In the genomic region with DNA sequence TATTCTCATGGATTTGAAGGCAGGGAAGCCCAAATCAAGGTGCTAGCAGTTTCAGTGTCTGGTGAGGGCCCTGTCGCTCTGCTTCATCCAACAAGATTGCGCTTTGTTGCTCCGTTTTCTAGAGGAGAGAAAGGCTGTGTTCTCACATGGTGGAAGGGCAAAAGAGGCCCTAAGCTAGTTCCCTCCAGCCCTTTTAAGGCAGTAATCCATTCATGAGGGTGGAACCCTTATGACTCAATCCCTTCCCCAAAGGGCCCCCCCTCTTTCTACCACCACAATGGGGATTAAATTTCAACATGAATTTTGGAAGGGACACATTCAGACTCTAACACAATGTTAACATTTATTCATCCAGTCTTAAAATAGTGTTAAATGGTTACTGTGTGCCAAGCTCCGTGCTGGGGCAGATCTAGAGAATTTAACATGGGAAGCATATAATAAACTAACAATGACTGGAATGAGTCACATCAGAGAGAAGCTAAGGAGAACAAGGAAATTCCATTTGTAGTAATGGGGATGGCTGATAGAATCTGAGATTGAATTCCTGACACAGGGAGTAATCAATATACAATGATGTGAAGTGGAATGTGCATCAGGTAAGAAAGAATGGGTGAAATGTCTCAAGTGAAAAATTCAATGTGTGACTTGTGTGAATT, we compare ENCODE assay signal across 28 cellular contexts.
A peak's percentile ranks its signal among the peaks of the same experiment; 100 is the strongest.
DNase-seq lines count a peak whose midpoint lies in the region; ATAC-seq and TF ChIP-seq lines count a peak whose summit lies in the region.
"Had no signal": no experiment of that assay in that cellular context is flagged by ENCODE, and none has a peak within 500 bp of the region (broad histone marks: within the 10 kb centered on the region; RNA-seq: fewer than 3 reads in every experiment).

No MANE protein-coding gene starts in this region.

- no peaks in the 10 kb centered on the region for H4K20me1 ChIP-seq in fibroblast of lung (ENCODE audit: control insufficient read depth, extremely low read depth, insufficient read depth, low read length)
- H4K20me1 ChIP-seq: BLaER1 had no signal

- H3K9ac ChIP-seq in fibroblast of lung (ENCODE audit: insufficient read depth, low read length): no peak overlapping the region
- H3K9ac ChIP-seq: BLaER1 had no signal

- H3K9me3 Mint-ChIP-seq in activated CD8-positive, alpha-beta T cell treated with anti-CD3 and anti-CD28 coated beads for 36 hours: peaks cover 1% of the 10 kb centered on the region
- H3K9me3 Mint-ChIP-seq: HFFc6 had no signal

- H3K27ac ChIP-seq in SJSA1 (0 out of 2 replicates have a peak overlapping the region, but pooled peaks have one; percentile 12), fibroblast of lung (ENCODE audit: insufficient read depth, low read length) (no peak overlapping the region)
- H3K27ac ChIP-seq: adrenal gland, BLaER1, cardiac muscle cell, heart left ventricle, neutrophil, sigmoid colon, thyroid gland had no signal

- POLR2A ChIA-PET in activated CD8-positive, alpha-beta T cell treated with anti-CD3 and anti-CD28 coated beads for 36 hours (lab: Charles Lee): no interaction called here

- DNase-seq in EH (ENCODE audit: low read depth): peak; percentile 40
- DNase-seq in HT1080 (ENCODE audit: low read depth): peak; percentile 49
- DNase-seq in SJSA1 (ENCODE audit: low read depth in 1 of 2, low spot score in 2 of 2): peak in 1 of 2 experiments; percentile 35
- DNase-seq in fibroblast of lung (ENCODE audit: low read depth in 2 of 2): peak; percentile 23 to 40
- no peak for DNase-seq in DMS 273 treated with DMSO at 0.1 percent for 48 hours (lab: John Stamatoyannopoulos, UW)
- DNase-seq in stimulated activated CD4-positive, alpha-beta T cell treated with anti-CD3 and anti-CD28 coated beads, Interleukin-2, amount 100 ng/mL, for 24 hours: no peak
- DNase-seq in activated CD8-positive, alpha-beta T cell treated with anti-CD3 and anti-CD28 coated beads for 36 hours: no peak
- no peak for DNase-seq in NCI-H187 (lab: John Stamatoyannopoulos, UW)
- DNase-seq: ACHN; activated CD4-positive, alpha-beta T cell treated with anti-CD3 and anti-CD28 coated beads for 1 hour; activated T-cell treated with anti-CD3 and anti-CD28 coated beads, Interleukin-2, amount 50 U/mL, for 24 hours; adrenal gland; DMS79 treated with DMSO at 0.1 percent for 48 hours; heart left ventricle; HFFc6; KG1; NCI-H1694 treated with DMSO at 0.1 percent for 48 hours; NCI-H69; sigmoid colon; stimulated activated CD4-positive, alpha-beta T cell treated with anti-CD3 and anti-CD28 coated beads, Interleukin-15, amount 100 ng/mL, for 24 hours; stimulated activated naive CD8-positive, alpha-beta T cell treated with anti-CD3 and anti-CD28 coated beads, Interleukin-15, amount 100 ng/mL, for 72 hours; thyroid gland had no signal

- H3K27ac Mint-ChIP-seq in activated CD8-positive, alpha-beta T cell treated with anti-CD3 and anti-CD28 coated beads for 36 hours: no peak overlapping the region
- H3K27ac Mint-ChIP-seq: activated T-cell treated with anti-CD3 and anti-CD28 coated beads, Interleukin-2, amount 50 U/mL, for 24 hours; HFFc6; progenitor cell of endocrine pancreas; stimulated activated naive CD8-positive, alpha-beta T cell treated with anti-CD3 and anti-CD28 coated beads, Interleukin-15, amount 100 ng/mL, for 72 hours had no signal

- peaks cover 38% of the 10 kb centered on the region for H3K4me1 ChIP-seq in SJSA1 (replicated peaks)
- no peaks in the 10 kb centered on the region for H3K4me1 ChIP-seq in fibroblast of lung (ENCODE audit: control insufficient read depth, extremely low read depth, insufficient read depth, low read length)
- H3K4me1 ChIP-seq: adrenal gland, BLaER1, heart left ventricle had no signal

- H3K79me2 ChIP-seq in fibroblast of lung (ENCODE audit: control insufficient read depth, insufficient read depth, low read length): no peaks in the 10 kb centered on the region

- H3K27me3 ChIP-seq in SJSA1 (replicated peaks) (no peaks in the 10 kb centered on the region), fibroblast of lung (ENCODE audit: control insufficient read depth, insufficient read depth, low read length) (no peaks in the 10 kb centered on the region)
- H3K27me3 ChIP-seq: adrenal gland, BLaER1, cardiac muscle cell, heart left ventricle, neutrophil, sigmoid colon, thyroid gland had no signal

- TF ChIP-seq CTCF in fibroblast of lung (conservative IDR thresholded peaks at IDR 0.05 in 1 of 2, IDR thresholded peaks at IDR 0.05 in 1 of 2; ENCODE audit: low read depth in 1 of 2, low read length in 2 of 2): no peak
- no peak for TF ChIP-seq CTCF in activated CD8-positive, alpha-beta T cell treated with anti-CD3 and anti-CD28 coated beads for 36 hours (IDR thresholded peaks at IDR 0.05)

- no peak overlapping the region for H3K4me3 Mint-ChIP-seq in activated CD8-positive, alpha-beta T cell treated with anti-CD3 and anti-CD28 coated beads for 36 hours
- H3K4me3 Mint-ChIP-seq: activated T-cell treated with anti-CD3 and anti-CD28 coated beads, Interleukin-2, amount 50 U/mL, for 24 hours; HFFc6; stimulated activated naive CD8-positive, alpha-beta T cell treated with anti-CD3 and anti-CD28 coated beads, Interleukin-15, amount 100 ng/mL, for 72 hours had no signal

- H3K9me3 ChIP-seq in SJSA1 (replicated peaks): peaks cover 6% of the 10 kb centered on the region; the same call in 1 of the 2 replicates
- no peaks in the 10 kb centered on the region for H3K9me3 ChIP-seq in fibroblast of lung (ENCODE audit: control insufficient read depth, insufficient read depth, low read depth, low read length)
- H3K9me3 ChIP-seq: adrenal gland, BLaER1, heart left ventricle, neutrophil, sigmoid colon, thyroid gland had no signal

- peaks cover 4% of the 10 kb centered on the region; the same call in 1 of the 2 replicates for H3K36me3 ChIP-seq in SJSA1
- H3K36me3 ChIP-seq in fibroblast of lung (ENCODE audit: control insufficient read depth, insufficient read depth, low read length): no peaks in the 10 kb centered on the region
- H3K36me3 ChIP-seq: adrenal gland, BLaER1, cardiac muscle cell, heart left ventricle, neutrophil, sigmoid colon, thyroid gland had no signal

- no peaks in the 10 kb centered on the region for H3K27me3 Mint-ChIP-seq in activated CD8-positive, alpha-beta T cell treated with anti-CD3 and anti-CD28 coated beads for 36 hours
- H3K27me3 Mint-ChIP-seq: activated T-cell treated with anti-CD3 and anti-CD28 coated beads, Interleukin-2, amount 50 U/mL, for 24 hours; progenitor cell of endocrine pancreas; stimulated activated naive CD8-positive, alpha-beta T cell treated with anti-CD3 and anti-CD28 coated beads, Interleukin-15, amount 100 ng/mL, for 72 hours had no signal

- intact Hi-C loops in activated CD8-positive, alpha-beta T cell treated with anti-CD3 and anti-CD28 coated beads for 36 hours (cut with micrococcal nuclease): no loop called here

- CTCF ChIA-PET in activated CD8-positive, alpha-beta T cell treated with anti-CD3 and anti-CD28 coated beads for 36 hours (lab: Charles Lee): interaction anchor here (0.7 kb wide), 1 partner anchor 1247 kb away, joined by 3 read pairs; no protein-coding TSS in a partner anchor

- H2AFZ ChIP-seq in fibroblast of lung (ENCODE audit: low read length): no peak overlapping the region

- no peaks in the 10 kb centered on the region for H3K4me1 Mint-ChIP-seq in activated CD8-positive, alpha-beta T cell treated with anti-CD3 and anti-CD28 coated beads for 36 hours (ENCODE audit: low read depth)
- H3K4me1 Mint-ChIP-seq: stimulated activated naive CD8-positive, alpha-beta T cell treated with anti-CD3 and anti-CD28 coated beads, Interleukin-15, amount 100 ng/mL, for 72 hours had no signal

- no peak for ATAC-seq in activated CD8-positive, alpha-beta T cell treated with anti-CD3 and anti-CD28 coated beads for 36 hours
- ATAC-seq: heart left ventricle; left lobe of liver; Right ventricle myocardium inferior; stimulated activated naive CD8-positive, alpha-beta T cell treated with anti-CD3 and anti-CD28 coated beads, Interleukin-15, amount 100 ng/mL, for 72 hours had no signal

- H3K36me3 Mint-ChIP-seq in activated CD8-positive, alpha-beta T cell treated with anti-CD3 and anti-CD28 coated beads for 36 hours (ENCODE audit: low read depth): no peaks in the 10 kb centered on the region

- H3K4me3 ChIP-seq in SJSA1 (no peak overlapping the region), fibroblast of lung (replicated peaks in 1 of 4; ENCODE audit: control extremely low read depth in 1 of 4, insufficient read depth in 1 of 4, low read depth in 3 of 4, low read length in 4 of 4) (no peak overlapping the region)
- H3K4me3 ChIP-seq: adrenal gland, BLaER1, cardiac muscle cell, heart left ventricle, sigmoid colon, thyroid gland had no signal

- H3K4me2 ChIP-seq in fibroblast of lung (ENCODE audit: extremely low read depth, insufficient read depth, low read length): no peak overlapping the region
- H3K4me2 ChIP-seq: BLaER1 had no signal

Comparison
In these comparisons a context has a peak if more than half of its experiments do, and no peak if none do; other contexts are left out.
1. DNase-seq: peak in EH (single experiment), HT1080 (single experiment) and fibroblast of lung (2 of 2); none in DMS 273 treated with DMSO at 0.1 percent for 48 hours (single experiment), stimulated activated CD4-positive, alpha-beta T cell treated with anti-CD3 and anti-CD28 coated beads, Interleukin-2, amount 100 ng/mL, for 24 hours (0 of 2), activated CD8-positive, alpha-beta T cell treated with anti-CD3 and anti-CD28 coated beads for 36 hours (single experiment) and NCI-H187 (0 of 2).